Comparison of ENCODE assay signal across 18 cellular contexts in genomic region chr5:5158472-5158895, GRCh38. TPM values are rescaled to one million over a fixed set of nuclear protein-coding genes. Genes with fewer than 3 reads are reported as not detected.
"Had no signal": no experiment of that assay in that cellular context is flagged by ENCODE, and none has a peak within 500 bp of the region (broad histone marks: within the 10 kb centered on the region; RNA-seq: fewer than 3 reads in every experiment).

No MANE protein-coding gene starts in this region.

- DNase-seq: activated B cell treated with CpG ODN at 0.5 μM for 24 hours; activated CD4-positive, alpha-beta T cell treated with anti-CD3 and anti-CD28 coated beads for 48 hours; activated CD8-positive, alpha-beta T cell treated with anti-CD3 and anti-CD28 coated beads for 36 hours; activated effector memory CD4-positive, alpha-beta T cell treated with anti-CD3 and anti-CD28 coated beads, Interleukin-2, amount 50 U/mL, for 16 hours; activated T-cell treated with anti-CD3 and anti-CD28 coated beads, Interleukin-2, amount 50 U/mL, for 48 hours; amygdala; cerebellar nuclear complex; endodermal cell; hypothalamus; naive B cell; ovary; T-helper 17 cell had no signal

- H3K4me3 ChIP-seq: ovary had no signal

- ATAC-seq: activated CD8-positive, alpha-beta T cell treated with anti-CD3 and anti-CD28 coated beads for 36 hours; activated naive CD4-positive, alpha-beta T cell treated with anti-CD3 and anti-CD28 coated beads, Interleukin-2, amount 50 U/mL, for 72 hours; sciatic nerve; T-helper 17 cell had no signal

- H3K36me3 ChIP-seq: ovary had no signal

- H3K36me3 Mint-ChIP-seq: brain, naive B cell had no signal

- H3K4me1 Mint-ChIP-seq: activated B cell treated with CpG ODN at 0.5 μM for 24 hours, endodermal cell had no signal

- H3K27ac Mint-ChIP-seq: activated B cell treated with CpG ODN at 0.5 μM for 24 hours; activated CD8-positive, alpha-beta T cell treated with anti-CD3 and anti-CD28 coated beads for 36 hours; activated naive CD4-positive, alpha-beta T cell treated with anti-CD3 and anti-CD28 coated beads, Interleukin-2, amount 50 U/mL, for 72 hours; brain; endodermal cell; naive B cell; stimulated activated naive CD8-positive, alpha-beta T cell treated with anti-CD3 and anti-CD28 coated beads, Interleukin-15, Interleukin-2, amounts not matched to agents 100 ng/mL and 50 ng/mL, for 24 hours; T-helper 17 cell had no signal

- H3K9me3 Mint-ChIP-seq: activated B cell treated with CpG ODN at 0.5 μM for 24 hours; activated CD8-positive, alpha-beta T cell treated with anti-CD3 and anti-CD28 coated beads for 36 hours; endodermal cell; stimulated activated naive CD8-positive, alpha-beta T cell treated with anti-CD3 and anti-CD28 coated beads, Interleukin-15, Interleukin-2, amounts not matched to agents 100 ng/mL and 50 ng/mL, for 24 hours had no signal

- H3K27me3 ChIP-seq: ovary had no signal

- H3K4me3 Mint-ChIP-seq: activated B cell treated with CpG ODN at 0.5 μM for 24 hours; activated CD8-positive, alpha-beta T cell treated with anti-CD3 and anti-CD28 coated beads for 36 hours; brain; endodermal cell; naive B cell; stimulated activated naive CD8-positive, alpha-beta T cell treated with anti-CD3 and anti-CD28 coated beads, Interleukin-15, Interleukin-2, amounts not matched to agents 100 ng/mL and 50 ng/mL, for 24 hours; T-helper 17 cell had no signal

- H3K9me3 ChIP-seq: ovary had no signal

- H3K27me3 Mint-ChIP-seq: activated B cell treated with CpG ODN at 0.5 μM for 24 hours; activated CD8-positive, alpha-beta T cell treated with anti-CD3 and anti-CD28 coated beads for 36 hours; naive B cell; T-helper 17 cell had no signal

- H3K27ac ChIP-seq: ovary had no signal

RNA-seq across cellular contexts. Expression of gene ADAMTS16, which starts 18.4 kb away (rescaled TPM):
- total RNA-seq: activated B cell treated with CpG ODN at 0.5 μM for 24 hours; activated CD8-positive, alpha-beta T cell treated with anti-CD3 and anti-CD28 coated beads for 36 hours; activated naive CD4-positive, alpha-beta T cell treated with anti-CD3 and anti-CD28 coated beads, Interleukin-2, amount 50 U/mL, for 72 hours; dermis microvascular lymphatic vessel endothelial cell; mononuclear cell; T-helper 17 cell had no signal
